In the genomic region with DNA sequence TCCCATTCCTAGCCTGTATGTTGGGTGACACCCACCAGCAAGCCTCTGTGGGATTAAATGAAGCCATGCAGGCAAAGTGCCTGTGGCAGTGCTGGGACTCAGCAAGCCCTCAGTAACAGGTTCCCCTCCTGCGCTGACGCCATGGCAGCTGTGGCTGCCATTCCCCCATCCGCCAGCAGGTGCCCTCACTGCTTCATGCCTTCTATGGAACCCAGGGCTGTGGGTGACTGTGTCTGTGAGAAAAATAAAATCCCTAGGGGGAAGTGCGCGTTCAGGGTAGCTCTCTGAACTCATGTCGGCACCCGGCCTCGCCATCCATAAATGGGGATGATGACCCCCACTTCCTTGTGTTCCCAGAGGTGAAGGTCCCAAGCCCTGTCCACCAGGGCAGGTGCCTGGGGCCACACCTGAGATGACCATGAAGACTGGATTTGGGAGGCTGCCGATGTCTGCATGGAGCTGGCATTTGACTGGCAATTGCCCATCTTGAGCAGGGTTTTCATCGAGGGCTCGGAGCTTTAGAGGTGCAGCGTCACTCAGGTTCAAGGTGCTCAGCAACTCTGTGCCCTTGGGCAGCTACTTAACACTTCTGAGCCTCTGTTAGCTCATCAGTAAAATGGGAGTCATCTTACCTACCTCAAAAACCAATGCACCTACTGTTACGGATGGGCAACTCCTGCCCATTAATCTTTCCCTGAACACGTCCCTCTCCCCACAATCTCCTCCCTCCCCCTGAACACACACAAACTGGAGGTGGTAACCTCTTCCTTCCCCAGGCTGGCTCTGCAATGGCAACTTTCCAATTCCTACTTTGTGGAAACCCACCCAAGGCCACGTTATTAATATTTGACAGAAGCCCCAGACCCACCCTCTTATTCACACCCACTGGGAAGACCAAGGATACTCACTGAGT, we compare ENCODE assay signal across 8 cellular contexts. TPM values are rescaled to one million over a fixed set of nuclear protein-coding genes. Genes with fewer than 3 reads are reported as not detected.
DNase-seq lines count a peak whose midpoint lies in the region; ATAC-seq, FAIRE-seq and TF ChIP-seq lines count a peak whose summit lies in the region.

No MANE protein-coding gene starts in this region.

- peak in 3 of 4 experiments; percentile 80 to 96 (median 91) for TF ChIP-seq CTCF in gastroesophageal sphincter (IDR thresholded peaks at IDR 0.05)

- TF ChIP-seq EP300 in gastroesophageal sphincter (IDR thresholded peaks at IDR 0.05) = no peak

- peak; percentile 61 for ATAC-seq in gastroesophageal sphincter

- intact Hi-C loops in posterior cingulate gyrus (cut with DNase I) = loop anchor here (1.0 to 5.0 kb wide), 3 partner anchors 35 to 93 kb away; no protein-coding TSS in a partner anchor

- H3K9me3 ChIP-seq in gastroesophageal sphincter = no peaks in the 10 kb centered on the region

- DNase-seq in GM04504 (ENCODE audit: low read depth) (peak; percentile 20), GOT3 (lab: John Stamatoyannopoulos, UW) (peak; percentile 22), LHCN-M2 (ENCODE audit: low read depth) (peak; percentile 51), SIG-M5 (lab: John Stamatoyannopoulos, UW) (peak; percentile 31), activated gamma-delta T cell (lab: John Stamatoyannopoulos, UW) (peak; percentile 9), posterior cingulate gyrus (peak; percentile 81 to 97 (median 88)), urothelium cell line (ENCODE audit: low spot score) (peak; percentile 87)

- TF ChIP-seq POLR2A in gastroesophageal sphincter (IDR thresholded peaks at IDR 0.05) = no peak

- FAIRE-seq in urothelium cell line (lab: Jason Lieb, UNC) = peak; percentile 97

- no peak overlapping the region for H3K4me3 ChIP-seq in gastroesophageal sphincter

- 32 to 40% methylated on average over 3 to 4 of the region's 15 CpGs for WGBS in gastroesophageal sphincter (ENCODE audit: low coverage in 1 of 2), 2 donors

- no peak overlapping the region for H3K27ac ChIP-seq in gastroesophageal sphincter

- peaks cover 63% of the 10 kb centered on the region for H3K27me3 ChIP-seq in gastroesophageal sphincter

- H3K4me1 ChIP-seq in gastroesophageal sphincter = peaks cover 0 to 27% (median 10%) of the 10 kb centered on the region in 3 donors

- H3K36me3 ChIP-seq in gastroesophageal sphincter = no peaks in the 10 kb centered on the region

RNA-seq across cellular contexts. Expression of a gene that starts 2.9 kb away (rescaled TPM):
- total RNA-seq in LHCN-M2 (2014; rRNA removed) (not detected in 2 replicates), gastroesophageal sphincter (10 to 100 TPM; 21.3 to 39.8 (median 32.0) TPM)
- not detected for polyA plus RNA-seq in LHCN-M2 (2012)

Comparison
In these comparisons a context has a peak if more than half of its experiments do, and no peak if none do; other contexts are left out.
1. DNase-seq: peak in every context shown above with its lines; median percentile 88 in posterior cingulate gyrus; 87 in urothelium cell line; 51 in LHCN-M2; 31 in SIG-M5; 22 in GOT3; 20 in GM04504; 9 in activated gamma-delta T cell.
2. RNA of a gene that starts 2.9 kb away (total RNA-seq): 21.3 to 39.8 TPM in gastroesophageal sphincter; not detected in LHCN-M2; every median in the first group is over 10 times any median in the second.